ENCODE assay signal across 8 cellular contexts in genomic region chr3:71582612-71583568, GRCh38. TPM values are rescaled to one million over a fixed set of nuclear protein-coding genes. Genes with fewer than 3 reads are reported as not detected.
DNase-seq lines count a peak whose midpoint lies in the region; ATAC-seq and TF ChIP-seq lines count a peak whose summit lies in the region.

No MANE protein-coding gene starts in this region.

- H3K4me1 Mint-ChIP-seq in CD14-positive monocyte (peaks cover 42% of the 10 kb centered on the region), progenitor cell of endocrine pancreas (ENCODE audit: low read depth) (peaks cover 46% of the 10 kb centered on the region)

- peaks cover 0 to 8% of the 10 kb centered on the region in 2 donors for H3K36me3 Mint-ChIP-seq in CD14-positive monocyte
- no peaks in the 10 kb centered on the region for H3K36me3 Mint-ChIP-seq in progenitor cell of endocrine pancreas (ENCODE audit: insufficient read depth)

- H3K4me3 ChIP-seq in SK-N-MC (peak overlapping the region; percentile 84), right atrium auricular region (peak overlapping the region; percentile 77 to 87), vagina (peak overlapping the region; percentile 78 to 84)

- no peak for TF ChIP-seq POLR2A in vagina (IDR thresholded peaks at IDR 0.05)

- ATAC-seq in HG02623 (IDR thresholded peaks at IDR 0.05; ENCODE audit: unreplicated experiment): peak; percentile 33

- peaks cover 0 to 3% (median 0%) of the 10 kb centered on the region in 7 donors for H3K9me3 Mint-ChIP-seq in CD14-positive monocyte
- H3K9me3 Mint-ChIP-seq in progenitor cell of endocrine pancreas (ENCODE audit: low read depth): no peaks in the 10 kb centered on the region

- H3K36me3 ChIP-seq in SK-N-MC (ENCODE audit: insufficient read depth, low read length) (no peaks in the 10 kb centered on the region), right atrium auricular region (no peaks in the 10 kb centered on the region), vagina (no peaks in the 10 kb centered on the region)

- peaks cover 0 to 2% (median 0%) of the 10 kb centered on the region in 3 donors for H3K27me3 Mint-ChIP-seq in CD14-positive monocyte (ENCODE audit: low read depth in 3 of 3)
- no peaks in the 10 kb centered on the region for H3K27me3 Mint-ChIP-seq in progenitor cell of endocrine pancreas

- DNase-seq in CD14-positive monocyte (ENCODE audit: low spot score): peak; percentile 64
- DNase-seq in SK-N-MC (ENCODE audit: low read depth, low spot score): no peak
- peak; percentile 61 for DNase-seq in activated naive CD8-positive, alpha-beta T cell treated with anti-CD3 and anti-CD28 coated beads, Interleukin-2, amount 50 U/mL, for 16 hours (ENCODE audit: low read depth, low spot score)
- DNase-seq in right atrium auricular region (ENCODE audit: low spot score): peak; percentile 75
- DNase-seq in progenitor cell of endocrine pancreas (ENCODE audit: low spot score, unreplicated experiment): peak; percentile 74
- no peak for DNase-seq in vagina (ENCODE audit: extremely low spot score in 2 of 2)
- DNase-seq in NK-92 (lab: John Stamatoyannopoulos, UW; ENCODE audit: unreplicated experiment): no peak

- H3K4me3 Mint-ChIP-seq in CD14-positive monocyte (peak overlapping the region; percentile 92 to 96), progenitor cell of endocrine pancreas (ENCODE audit: low read depth) (peak overlapping the region; percentile 96)

- no peak for TF ChIP-seq CTCF in CD14-positive monocyte (IDR thresholded peaks at IDR 0.05)
- no peak for TF ChIP-seq CTCF in right atrium auricular region (IDR thresholded peaks at IDR 0.05)
- TF ChIP-seq CTCF in progenitor cell of endocrine pancreas (IDR thresholded peaks at IDR 0.05; ENCODE audit: unreplicated experiment): no peak
- TF ChIP-seq CTCF in vagina (IDR thresholded peaks at IDR 0.05): no peak

- H3K27me3 ChIP-seq in right atrium auricular region: no peaks in the 10 kb centered on the region
- no peaks in the 10 kb centered on the region for H3K27me3 ChIP-seq in vagina

- H3K27ac Mint-ChIP-seq in CD14-positive monocyte (peak overlapping the region; percentile 91 to 99 (median 96)), progenitor cell of endocrine pancreas (peak overlapping the region; percentile 99)

- H3K9ac ChIP-seq in SK-N-MC (ENCODE audit: insufficient read length): peak overlapping the region; percentile 80

- intact Hi-C loops in CD14-positive monocyte (cut with micrococcal nuclease): loop anchor here (5.0 to 10.0 kb wide), 8 partner anchors 36 to 578 kb away; no protein-coding TSS in a partner anchor
- intact Hi-C loops in vagina (cut with DNase I): loop anchor here (5.0 kb wide), 2 partner anchors 276 to 521 kb away; no protein-coding TSS in a partner anchor

- peaks cover 0 to 39% of the 10 kb centered on the region in 2 donors for H3K4me1 ChIP-seq in right atrium auricular region
- peaks cover 22% of the 10 kb centered on the region for H3K4me1 ChIP-seq in vagina

- H3K9me3 ChIP-seq in SK-N-MC (ENCODE audit: low read depth, low read length) (no peaks in the 10 kb centered on the region), right atrium auricular region (no peaks in the 10 kb centered on the region), vagina (no peaks in the 10 kb centered on the region)

- H3K27ac ChIP-seq in SK-N-MC (peak overlapping the region; percentile 83), right atrium auricular region (peak overlapping the region; percentile 97 to 98), vagina (peak overlapping the region; percentile 98)

RNA-seq across cellular contexts. Expression of gene FOXP1, which starts 0.6 kb away (rescaled TPM):
- polyA plus RNA-seq in CD14-positive monocyte: 10 to 100 TPM; 27.8 to 42.6 TPM
- total RNA-seq in right atrium auricular region (10 to 100 TPM; 39.2 to 59.0 TPM), progenitor cell of endocrine pancreas (242 and 252 TPM in 2 replicates), vagina (128 TPM)

Comparison
In these comparisons a context has a peak if more than half of its experiments do, and no peak if none do; other contexts are left out.
1. DNase-seq: peak in CD14-positive monocyte (single experiment), activated naive CD8-positive, alpha-beta T cell treated with anti-CD3 and anti-CD28 coated beads, Interleukin-2, amount 50 U/mL, for 16 hours (single experiment), right atrium auricular region (single experiment) and progenitor cell of endocrine pancreas (single experiment); none in SK-N-MC (single experiment), vagina (0 of 2) and NK-92 (single experiment).
2. Peak in every context shown above with its lines, with median percentiles within 50 percentile points of each other: H3K27ac ChIP-seq and H3K4me3 ChIP-seq.